Comparison of ENCODE assay signal across 1 cellular context in genomic region chr21:45643021-45643980, GRCh38.
TF ChIP-seq lines count a peak whose summit lies in the region.

TSS of gene PCBP3 (plus strand) at chr21:45643725. CDS start at chr21:45850086, 206,361 bp downstream.

TF ChIP-seq in SK-N-SH, 30 proteins besides CTCF, POLR2A, EP300 and RAD21 (continued from another document):
- TF ChIP-seq ZBTB33 (IDR thresholded peaks at IDR 0.05; ENCODE audit: borderline replicate concordance, low read depth), result no peak
- TF ChIP-seq SMC3 (IDR thresholded peaks at IDR 0.05; ENCODE audit: low read depth, low read length), result no peak
- no peak for TF ChIP-seq IRF3 (IDR thresholded peaks at IDR 0.05; ENCODE audit: low read depth, low read length)
- no peak for TF ChIP-seq GATA2 (CRISPR knock-in tag; IDR thresholded peaks at IDR 0.05)
- no peak for TF ChIP-seq ELF1 (IDR thresholded peaks at IDR 0.05)
- no peak for TF ChIP-seq RCOR1 (IDR thresholded peaks at IDR 0.05; ENCODE audit: low read length)
- TF ChIP-seq RXRA (IDR thresholded peaks at IDR 0.05; ENCODE audit: borderline replicate concordance, low read depth), result no peak
- TF ChIP-seq TCF12 (IDR thresholded peaks at IDR 0.05), result no peak
- no peak for TF ChIP-seq YY1 (IDR thresholded peaks at IDR 0.05; ENCODE audit: low read depth)
- no peak for TF ChIP-seq CHD2 (IDR thresholded peaks at IDR 0.05; ENCODE audit: low read length, partially characterized antibody)
- TF ChIP-seq JUND (IDR thresholded peaks at IDR 0.05), result no peak
- no peak for TF ChIP-seq EZH2phosphoT487 (IDR thresholded peaks at IDR 0.05; ENCODE audit: borderline replicate concordance, low read depth)
- peak; percentile 53; the same call in 1 of the 2 replicates for TF ChIP-seq TAF1 (IDR thresholded peaks at IDR 0.05; ENCODE audit: borderline replicate concordance, low read depth, low read length)
- TF ChIP-seq RFX5 (IDR thresholded peaks at IDR 0.05; ENCODE audit: low read length), result peak; percentile 65; the same call in 1 of the 2 replicates
